ENCODE assay signal across 8 cellular contexts in genomic region chr6:163405412-163406309, GRCh38. TPM values are rescaled to one million over a fixed set of nuclear protein-coding genes. Genes with fewer than 3 reads are reported as not detected.
A peak's percentile ranks its signal among the peaks of the same experiment; 100 is the strongest.
DNase-seq lines count a peak whose midpoint lies in the region; ATAC-seq and TF ChIP-seq lines count a peak whose summit lies in the region.

No MANE protein-coding gene starts in this region.

- no peaks in the 10 kb centered on the region for H3K9me3 Mint-ChIP-seq in activated T-helper 17 cell treated with anti-CD3 and anti-CD28 coated beads, Interleukin-2, amount 50 U/mL, for 72 hours

- H3K27me3 Mint-ChIP-seq in activated T-helper 17 cell treated with anti-CD3 and anti-CD28 coated beads, Interleukin-2, amount 50 U/mL, for 72 hours, result no peaks in the 10 kb centered on the region

- ATAC-seq in GM19468 (IDR thresholded peaks at IDR 0.05; ENCODE audit: extremely low read depth, unreplicated experiment), result peak; percentile 68
- ATAC-seq in HG03565 (IDR thresholded peaks at IDR 0.05; ENCODE audit: unreplicated experiment), result peak; percentile 58
- peak; percentile 79 for ATAC-seq in activated T-helper 17 cell treated with anti-CD3 and anti-CD28 coated beads, Interleukin-2, amount 50 U/mL, for 72 hours (replicated peaks)

- H3K27ac ChIP-seq in cardiac muscle cell, result peak overlapping the region; percentile 85

- no peaks in the 10 kb centered on the region for H3K27me3 ChIP-seq in cardiac muscle cell

- H3K4me3 Mint-ChIP-seq in activated T-helper 17 cell treated with anti-CD3 and anti-CD28 coated beads, Interleukin-2, amount 50 U/mL, for 72 hours, result peak overlapping the region; percentile 75

- H3K4me1 Mint-ChIP-seq in activated T-helper 17 cell treated with anti-CD3 and anti-CD28 coated beads, Interleukin-2, amount 50 U/mL, for 72 hours, result peaks cover 9% of the 10 kb centered on the region

- no peaks in the 10 kb centered on the region for H3K9me3 ChIP-seq in cardiac muscle cell (ENCODE audit: low read depth)

- H3K4me1 ChIP-seq in cardiac muscle cell (ENCODE audit: low read depth), result peaks cover 41% of the 10 kb centered on the region

- peak; percentile 61 for DNase-seq in DMS53 (lab: John Stamatoyannopoulos, UW)
- DNase-seq in cardiac muscle cell (ENCODE audit: low read depth in 1 of 2, low spot score in 1 of 2), result peak; percentile 34 to 67
- DNase-seq in retina, result peak; percentile 56
- no peak for DNase-seq in NK-92 (lab: John Stamatoyannopoulos, UW; ENCODE audit: unreplicated experiment)
- DNase-seq in NCI-H2171 treated with DMSO at 0.1 percent for 48 hours (lab: John Stamatoyannopoulos, UW), result no peak

- H3K4me3 ChIP-seq in cardiac muscle cell, result no peak overlapping the region

- no peak for TF ChIP-seq CTCF in cardiac muscle cell (IDR thresholded peaks at IDR 0.05; ENCODE audit: low read depth, low read length)

- no peaks in the 10 kb centered on the region for H3K36me3 ChIP-seq in cardiac muscle cell

- H3K27ac Mint-ChIP-seq in activated T-helper 17 cell treated with anti-CD3 and anti-CD28 coated beads, Interleukin-2, amount 50 U/mL, for 72 hours, result peak overlapping the region; percentile 88

- H3K36me3 Mint-ChIP-seq in activated T-helper 17 cell treated with anti-CD3 and anti-CD28 coated beads, Interleukin-2, amount 50 U/mL, for 72 hours (ENCODE audit: low read depth), result no peaks in the 10 kb centered on the region

RNA-seq across cellular contexts. Expression of gene QKI, which starts 8.9 kb away (rescaled TPM):
- total RNA-seq in activated T-helper 17 cell treated with anti-CD3 and anti-CD28 coated beads, Interleukin-2, amount 50 U/mL, for 72 hours, result 10 to 100 TPM; 41.3 to 49.0 TPM
- 217 and 503 TPM in 2 replicates for total RNA-seq in cardiac muscle cell
- 148 and 289 TPM in 2 replicates for polyA plus RNA-seq in cardiac muscle cell

Comparison
In these comparisons a context has a peak if more than half of its experiments do, and no peak if none do; other contexts are left out.
1. DNase-seq: peak in DMS53 (single experiment), cardiac muscle cell (2 of 2) and retina (single experiment); none in NK-92 (single experiment) and NCI-H2171 treated with DMSO at 0.1 percent for 48 hours (single experiment).
2. Peak in every context shown above with its lines, with median percentiles within 50 percentile points of each other: ATAC-seq.